Comparison of ENCODE assay signal across 8 cellular contexts in the genomic region with DNA sequence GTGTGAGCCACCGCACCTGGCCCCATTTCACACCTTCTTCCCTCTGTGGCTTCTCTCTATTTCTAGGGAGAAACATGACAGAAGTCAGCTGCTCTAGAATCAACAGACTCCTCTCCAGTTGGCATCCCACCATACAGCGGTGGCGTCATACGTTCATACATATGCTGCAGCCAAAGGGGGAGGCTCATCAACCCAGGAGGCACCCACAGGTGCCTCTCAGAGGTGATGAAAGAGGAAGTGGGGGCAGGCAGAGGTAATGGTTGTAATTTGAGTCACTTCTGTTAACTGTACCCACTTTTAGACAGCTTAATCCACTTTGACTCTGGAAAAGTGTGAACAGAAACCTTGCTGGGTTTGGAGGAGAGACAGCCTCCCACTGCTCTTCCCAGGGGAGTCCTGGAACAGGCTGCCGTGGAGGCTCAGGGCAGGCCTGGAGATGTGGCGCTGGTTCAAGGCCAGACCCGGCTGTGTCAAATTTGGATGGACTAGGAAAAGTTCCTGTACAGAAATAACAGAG. TPM values are rescaled to one million over a fixed set of nuclear protein-coding genes. Genes with fewer than 3 reads are reported as not detected.
DNase-seq lines count a peak whose midpoint lies in the region; ATAC-seq and TF ChIP-seq lines count a peak whose summit lies in the region.

No MANE protein-coding gene starts in this region.

- H3K27ac Mint-ChIP-seq in activated T-helper 17 cell treated with anti-CD3 and anti-CD28 coated beads, Interleukin-2, amount 50 U/mL, for 72 hours, result peak overlapping the region; percentile 94
- H3K27ac Mint-ChIP-seq in stimulated activated effector memory CD8-positive, alpha-beta T cell treated with anti-CD3 and anti-CD28 coated beads, Interleukin-12 subunit alpha, Interleukin-12 subunit beta, amount 100 ng/mL, for 72 hours, result peak overlapping the region; percentile 54

- H3K4me1 Mint-ChIP-seq in activated T-helper 17 cell treated with anti-CD3 and anti-CD28 coated beads, Interleukin-2, amount 50 U/mL, for 72 hours, result peaks cover 55% of the 10 kb centered on the region
- peaks cover 72% of the 10 kb centered on the region for H3K4me1 Mint-ChIP-seq in stimulated activated effector memory CD8-positive, alpha-beta T cell treated with anti-CD3 and anti-CD28 coated beads, Interleukin-12 subunit alpha, Interleukin-12 subunit beta, amount 100 ng/mL, for 72 hours

- no peaks in the 10 kb centered on the region for H3K27me3 ChIP-seq in hepatocyte

- H3K9me2 ChIP-seq in hepatocyte (replicated peaks; ENCODE audit: insufficient read depth), result no peaks in the 10 kb centered on the region

- no peaks in the 10 kb centered on the region for H3K4me1 ChIP-seq in hepatocyte (ENCODE audit: insufficient read depth)

- peak; percentile 52 for ATAC-seq in GM18499 (IDR thresholded peaks at IDR 0.05; ENCODE audit: insufficient read depth, unreplicated experiment)
- peak; percentile 73 for ATAC-seq in GM21576 (IDR thresholded peaks at IDR 0.05; ENCODE audit: unreplicated experiment)
- peak; percentile 79 for ATAC-seq in activated T-helper 17 cell treated with anti-CD3 and anti-CD28 coated beads, Interleukin-2, amount 50 U/mL, for 72 hours (replicated peaks)
- peak; percentile 83 for ATAC-seq in stimulated activated effector memory CD8-positive, alpha-beta T cell treated with anti-CD3 and anti-CD28 coated beads, Interleukin-12 subunit alpha, Interleukin-12 subunit beta, amount 100 ng/mL, for 72 hours

- peaks cover 25% of the 10 kb centered on the region for H3K36me3 Mint-ChIP-seq in activated T-helper 17 cell treated with anti-CD3 and anti-CD28 coated beads, Interleukin-2, amount 50 U/mL, for 72 hours (ENCODE audit: low read depth)
- peaks cover 28% of the 10 kb centered on the region for H3K36me3 Mint-ChIP-seq in stimulated activated effector memory CD8-positive, alpha-beta T cell treated with anti-CD3 and anti-CD28 coated beads, Interleukin-12 subunit alpha, Interleukin-12 subunit beta, amount 100 ng/mL, for 72 hours

- no peaks in the 10 kb centered on the region for H3K27me3 Mint-ChIP-seq in activated T-helper 17 cell treated with anti-CD3 and anti-CD28 coated beads, Interleukin-2, amount 50 U/mL, for 72 hours

- H3K4me2 ChIP-seq in hepatocyte, result no peak overlapping the region

- 92% methylated on average over 7 of the region's 7 CpGs for WGBS in hepatocyte (ENCODE audit: low lambda C conversion rate, missing lambda C conversion rate)

- H3K9me3 Mint-ChIP-seq in activated T-helper 17 cell treated with anti-CD3 and anti-CD28 coated beads, Interleukin-2, amount 50 U/mL, for 72 hours, result no peaks in the 10 kb centered on the region
- no peaks in the 10 kb centered on the region for H3K9me3 Mint-ChIP-seq in stimulated activated effector memory CD8-positive, alpha-beta T cell treated with anti-CD3 and anti-CD28 coated beads, Interleukin-12 subunit alpha, Interleukin-12 subunit beta, amount 100 ng/mL, for 72 hours

- H3K4me3 ChIP-seq in Jurkat, Clone E6-1 (ENCODE audit: low read length), result no peak overlapping the region
- H3K4me3 ChIP-seq in hepatocyte, result no peak overlapping the region

- DNase-seq in Jurkat, Clone E6-1 (ENCODE audit: low read depth, low spot score), result peak; percentile 41
- peak; percentile 11 to 62 for DNase-seq in stimulated activated effector memory CD8-positive, alpha-beta T cell treated with anti-CD3 and anti-CD28 coated beads, Interleukin-12 subunit alpha, Interleukin-12 subunit beta, amount 100 ng/mL, for 72 hours (ENCODE audit: low spot score in 2 of 2)
- DNase-seq in NCI-H1694 treated with DMSO at 0.1 percent for 48 hours (lab: John Stamatoyannopoulos, UW) (no peak), retina (no peak), hepatocyte (ENCODE audit: low spot score) (no peak)

- H3K79me2 ChIP-seq in hepatocyte, result no peaks in the 10 kb centered on the region

- no peak overlapping the region for H3K27ac ChIP-seq in hepatocyte

- H2AFZ ChIP-seq in hepatocyte, result no peak overlapping the region

- H3K9me3 ChIP-seq in hepatocyte (ENCODE audit: low read depth), result no peaks in the 10 kb centered on the region

- no peak for TF ChIP-seq CTCF in hepatocyte (IDR thresholded peaks at IDR 0.05; ENCODE audit: poor library complexity)

- peak overlapping the region; percentile 74 for H3K4me3 Mint-ChIP-seq in activated T-helper 17 cell treated with anti-CD3 and anti-CD28 coated beads, Interleukin-2, amount 50 U/mL, for 72 hours
- peak overlapping the region; percentile 39 for H3K4me3 Mint-ChIP-seq in stimulated activated effector memory CD8-positive, alpha-beta T cell treated with anti-CD3 and anti-CD28 coated beads, Interleukin-12 subunit alpha, Interleukin-12 subunit beta, amount 100 ng/mL, for 72 hours

- H3K36me3 ChIP-seq in hepatocyte (replicated peaks; ENCODE audit: insufficient read depth, low read depth), result no peaks in the 10 kb centered on the region

- H4K20me1 ChIP-seq in hepatocyte (ENCODE audit: insufficient read depth, poor library complexity, severe bottlenecking), result no peaks in the 10 kb centered on the region

RNA-seq across cellular contexts. Expression of gene SUB1, which starts 47.3 kb away (rescaled TPM):
- 603 TPM for polyA plus RNA-seq in Jurkat, Clone E6-1 (2012; ENCODE audit: insufficient read depth, insufficient read length)
- 100 to 1,000 TPM; 263 to 402 TPM for total RNA-seq in activated T-helper 17 cell treated with anti-CD3 and anti-CD28 coated beads, Interleukin-2, amount 50 U/mL, for 72 hours
- total RNA-seq in hepatocyte, result 340 and 347 TPM in 2 replicates
- 394 and 419 TPM in 2 replicates for polyA plus RNA-seq in hepatocyte

Comparison
In these comparisons a context has a peak if more than half of its experiments do, and no peak if none do; other contexts are left out.
1. DNase-seq: peak in Jurkat, Clone E6-1 (single experiment) and stimulated activated effector memory CD8-positive, alpha-beta T cell treated with anti-CD3 and anti-CD28 coated beads, Interleukin-12 subunit alpha, Interleukin-12 subunit beta, amount 100 ng/mL, for 72 hours (2 of 2); none in NCI-H1694 treated with DMSO at 0.1 percent for 48 hours (single experiment), retina (single experiment) and hepatocyte (single experiment).
2. Peak in every context shown above with its lines, with median percentiles within 50 percentile points of each other: ATAC-seq.